8 cellular contexts compared by ENCODE assay signal in the genomic region with DNA sequence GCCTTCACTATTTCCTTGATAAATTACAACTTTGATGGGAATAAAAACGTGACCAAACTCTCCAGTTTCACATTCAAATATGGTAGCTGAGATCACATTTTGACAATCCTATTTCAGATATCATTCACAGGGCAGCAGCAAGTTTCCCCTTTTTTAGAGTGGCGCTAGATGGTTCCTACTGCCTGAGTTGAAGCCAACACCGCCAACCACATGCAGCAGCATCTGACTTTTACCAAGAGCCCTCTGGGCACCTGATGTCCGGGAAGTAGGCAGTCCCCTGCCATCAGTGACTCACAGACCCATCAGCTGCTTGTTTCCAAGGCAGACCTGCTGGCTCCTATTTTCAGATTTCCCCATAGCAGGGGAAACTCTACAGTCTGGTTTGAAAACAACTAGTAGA. TPM values are rescaled to one million over a fixed set of nuclear protein-coding genes. Genes with fewer than 3 reads are reported as not detected.
DNase-seq lines count a peak whose midpoint lies in the region; ATAC-seq and TF ChIP-seq lines count a peak whose summit lies in the region.

No MANE protein-coding gene starts in this region.

- H3K36me3 Mint-ChIP-seq in memory B cell, result peaks cover 6% of the 10 kb centered on the region

- peak overlapping the region; percentile 12 for H2AFZ ChIP-seq in SU-DHL-6 (ENCODE audit: low read depth, low read length, severe bottlenecking)

- H3K4me3 Mint-ChIP-seq in memory B cell, result peak overlapping the region; percentile 12

- H3K9me3 ChIP-seq in SU-DHL-6 (ENCODE audit: insufficient read depth, low read length), result no peaks in the 10 kb centered on the region

- no peaks in the 10 kb centered on the region for H3K79me2 ChIP-seq in SU-DHL-6 (ENCODE audit: insufficient read depth, low read length)

- in situ Hi-C loops in brain microvascular endothelial cell (cut with HindIII; ENCODE audit: low pct_ligation_motif_present, low sequenced_read_pairs), result no loop called here

- peaks cover 7% of the 10 kb centered on the region; the same call in 1 of the 2 replicates for H3F3A ChIP-seq in SU-DHL-6 (ENCODE audit: insufficient read depth)

- no peak overlapping the region for H3K9ac ChIP-seq in SU-DHL-6 (ENCODE audit: low read length)

- no peaks in the 10 kb centered on the region for H3K9me2 ChIP-seq in SU-DHL-6 (replicated peaks; ENCODE audit: insufficient read depth, low read length)

- H3K9me3 Mint-ChIP-seq in memory B cell, result peaks cover 2% of the 10 kb centered on the region

- intact Hi-C loops in left colon (cut with DNase I, micrococcal nuclease), result no loop called here

- TF ChIP-seq CTCF in SU-DHL-6 (IDR thresholded peaks at IDR 0.05; ENCODE audit: insufficient read depth, low read length, poor library complexity, severe bottlenecking), result no peak
- no peak for TF ChIP-seq CTCF in brain microvascular endothelial cell (IDR thresholded peaks at IDR 0.05; ENCODE audit: low read depth, low read length, missing control alignments)

- no peaks in the 10 kb centered on the region for H3K27me3 Mint-ChIP-seq in memory B cell

- DNase-seq in memory B cell (ENCODE audit: low spot score in 2 of 2) (no peak), epidermal melanocyte (ENCODE audit: insufficient read length, low spot score) (no peak), HK-2 (ENCODE audit: unreplicated experiment) (no peak), left colon (no peak), brain microvascular endothelial cell (no peak)

- H3K27me3 ChIP-seq in SU-DHL-6 (ENCODE audit: low read length) (no peaks in the 10 kb centered on the region), brain microvascular endothelial cell (replicated peaks) (no peaks in the 10 kb centered on the region)

- no peaks in the 10 kb centered on the region for H4K20me1 ChIP-seq in SU-DHL-6 (ENCODE audit: low read depth, low read length)

- H3K4me1 Mint-ChIP-seq in memory B cell, result peaks cover 36% of the 10 kb centered on the region

- H3K27ac ChIP-seq in SU-DHL-6 (ENCODE audit: low read depth, low read length) (peak overlapping the region; percentile 67), brain microvascular endothelial cell (no peak overlapping the region)

- H3K27ac Mint-ChIP-seq in memory B cell, result peak overlapping the region; percentile 89

- ATAC-seq in GM18502 (IDR thresholded peaks at IDR 0.05; ENCODE audit: poor library complexity, unreplicated experiment) (peak; percentile 36), HG02642 (IDR thresholded peaks at IDR 0.05; ENCODE audit: poor library complexity, unreplicated experiment) (peak; percentile 28), memory B cell (ENCODE audit: low read depth) (peak; percentile 37), left colon (no peak)

- no peak overlapping the region for H3K4me3 ChIP-seq in SU-DHL-6 (ENCODE audit: insufficient read depth, low read length, poor library complexity, severe bottlenecking)
- no peak overlapping the region for H3K4me3 ChIP-seq in brain microvascular endothelial cell (ENCODE audit: low read depth, low read length)

- H3K36me3 ChIP-seq in SU-DHL-6 (ENCODE audit: low read length) (no peaks in the 10 kb centered on the region), brain microvascular endothelial cell (replicated peaks) (no peaks in the 10 kb centered on the region)

- peak overlapping the region; percentile 51 for H3K4me2 ChIP-seq in SU-DHL-6 (ENCODE audit: low read depth, low read length, poor library complexity, severe bottlenecking)

RNA-seq across cellular contexts. Expression of gene MREG, which starts 4.0 kb away (rescaled TPM):
- 10 to 100 TPM in 1 of 2 donors, 1 to 10 TPM in 1; 8.9 to 12.4 TPM for total RNA-seq in left colon
